1 cellular context compared by ENCODE assay signal in the genomic region with DNA sequence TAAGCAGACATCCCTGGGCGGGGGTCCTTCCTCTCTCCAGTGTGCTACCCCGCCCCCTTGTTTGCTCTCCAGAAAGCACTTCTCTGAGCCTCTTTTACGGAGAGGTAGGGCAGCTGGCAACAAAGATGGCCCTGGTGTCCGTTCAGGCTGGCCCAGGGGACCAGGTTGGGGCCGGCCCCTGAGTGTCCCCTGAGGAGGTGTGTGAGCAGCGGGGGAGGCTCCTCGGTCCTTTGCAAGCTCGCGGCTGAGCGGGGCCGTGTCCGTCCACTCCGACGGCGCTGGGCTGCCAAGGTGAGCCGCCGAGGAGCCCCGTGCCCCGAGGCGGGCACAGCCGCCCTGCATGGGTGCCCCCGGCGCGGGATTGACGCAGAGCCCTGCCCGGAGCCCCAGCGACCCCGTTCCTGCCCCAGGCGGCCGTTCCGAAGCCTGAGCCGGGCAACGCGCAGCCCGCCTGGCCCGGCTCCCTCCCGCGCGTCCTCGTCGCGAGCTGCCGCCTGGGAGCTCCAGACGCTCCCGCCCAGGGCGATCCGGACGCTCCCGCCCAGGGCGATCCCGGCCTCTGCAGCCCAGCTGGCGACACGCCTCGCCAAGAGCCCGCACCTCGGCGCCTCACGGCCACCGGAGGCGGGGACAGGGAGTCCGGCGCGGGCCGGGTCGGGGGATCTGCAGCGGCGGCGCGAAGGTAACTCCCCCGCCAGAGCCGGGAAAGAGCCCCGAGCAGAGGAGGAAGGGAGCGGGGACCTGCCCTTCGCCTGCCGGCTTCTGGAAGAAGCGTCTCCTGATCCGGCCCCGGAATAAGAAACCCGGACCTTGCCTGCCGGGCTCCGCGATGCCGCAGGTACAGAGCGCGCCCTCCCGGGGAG.
TF ChIP-seq lines count a peak whose summit lies in the region.

A gene (plus strand): TSS at position 569 of the 863 bp plus-strand sequence. CDS start 2,243 bp downstream, outside the sequence.

TF ChIP-seq in HepG2, 621 proteins besides CTCF, POLR2A, EP300 and RAD21 (continued from another document):
- TF ChIP-seq, protein P1, sequence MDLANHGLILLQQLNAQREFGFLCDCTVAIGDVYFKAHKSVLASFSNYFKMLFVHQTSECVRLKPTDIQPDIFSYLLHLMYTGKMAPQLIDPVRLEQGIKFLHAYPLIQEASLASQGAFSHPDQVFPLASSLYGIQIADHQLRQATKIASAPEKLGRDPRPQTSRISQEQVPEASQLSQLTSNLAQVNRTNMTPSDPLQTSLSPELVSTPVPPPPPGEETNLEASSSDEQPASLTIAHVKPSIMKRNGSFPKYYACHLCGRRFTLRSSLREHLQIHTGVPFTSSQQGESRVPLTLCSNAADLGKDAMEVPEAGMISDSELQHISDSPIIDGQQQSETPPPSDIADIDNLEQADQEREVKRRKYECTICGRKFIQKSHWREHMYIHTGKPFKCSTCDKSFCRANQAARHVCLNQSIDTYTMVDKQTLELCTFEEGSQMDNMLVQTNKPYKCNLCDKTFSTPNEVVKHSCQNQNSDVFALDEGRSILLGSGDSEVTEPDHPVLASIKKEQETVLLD (CRISPR knock-in tag; IDR thresholded peaks at IDR 0.05; ENCODE audit: low read depth): no peak
- TF ChIP-seq NFE2 (CRISPR knock-in tag; IDR thresholded peaks at IDR 0.05): no peak
- no peak for TF ChIP-seq ZNF446 (CRISPR knock-in tag; IDR thresholded peaks at IDR 0.05)
- TF ChIP-seq, protein P2, sequence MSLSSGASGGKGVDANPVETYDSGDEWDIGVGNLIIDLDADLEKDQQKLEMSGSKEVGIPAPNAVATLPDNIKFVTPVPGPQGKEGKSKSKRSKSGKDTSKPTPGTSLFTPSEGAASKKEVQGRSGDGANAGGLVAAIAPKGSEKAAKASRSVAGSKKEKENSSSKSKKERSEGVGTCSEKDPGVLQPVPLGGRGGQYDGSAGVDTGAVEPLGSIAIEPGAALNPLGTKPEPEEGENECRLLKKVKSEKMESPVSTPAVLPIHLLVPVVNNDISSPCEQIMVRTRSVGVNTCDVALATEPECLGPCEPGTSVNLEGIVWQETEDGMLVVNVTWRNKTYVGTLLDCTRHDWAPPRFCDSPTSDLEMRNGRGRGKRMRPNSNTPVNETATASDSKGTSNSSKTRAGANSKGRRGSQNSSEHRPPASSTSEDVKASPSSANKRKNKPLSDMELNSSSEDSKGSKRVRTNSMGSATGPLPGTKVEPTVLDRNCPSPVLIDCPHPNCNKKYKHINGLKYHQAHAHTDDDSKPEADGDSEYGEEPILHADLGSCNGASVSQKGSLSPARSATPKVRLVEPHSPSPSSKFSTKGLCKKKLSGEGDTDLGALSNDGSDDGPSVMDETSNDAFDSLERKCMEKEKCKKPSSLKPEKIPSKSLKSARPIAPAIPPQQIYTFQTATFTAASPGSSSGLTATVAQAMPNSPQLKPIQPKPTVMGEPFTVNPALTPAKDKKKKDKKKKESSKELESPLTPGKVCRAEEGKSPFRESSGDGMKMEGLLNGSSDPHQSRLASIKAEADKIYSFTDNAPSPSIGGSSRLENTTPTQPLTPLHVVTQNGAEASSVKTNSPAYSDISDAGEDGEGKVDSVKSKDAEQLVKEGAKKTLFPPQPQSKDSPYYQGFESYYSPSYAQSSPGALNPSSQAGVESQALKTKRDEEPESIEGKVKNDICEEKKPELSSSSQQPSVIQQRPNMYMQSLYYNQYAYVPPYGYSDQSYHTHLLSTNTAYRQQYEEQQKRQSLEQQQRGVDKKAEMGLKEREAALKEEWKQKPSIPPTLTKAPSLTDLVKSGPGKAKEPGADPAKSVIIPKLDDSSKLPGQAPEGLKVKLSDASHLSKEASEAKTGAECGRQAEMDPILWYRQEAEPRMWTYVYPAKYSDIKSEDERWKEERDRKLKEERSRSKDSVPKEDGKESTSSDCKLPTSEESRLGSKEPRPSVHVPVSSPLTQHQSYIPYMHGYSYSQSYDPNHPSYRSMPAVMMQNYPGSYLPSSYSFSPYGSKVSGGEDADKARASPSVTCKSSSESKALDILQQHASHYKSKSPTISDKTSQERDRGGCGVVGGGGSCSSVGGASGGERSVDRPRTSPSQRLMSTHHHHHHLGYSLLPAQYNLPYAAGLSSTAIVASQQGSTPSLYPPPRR (CRISPR knock-in tag; IDR thresholded peaks at IDR 0.05; ENCODE audit: borderline replicate concordance): 0 out of 2 replicates have a peak, but pooled peaks have one; percentile 30
- TF ChIP-seq, protein P3, sequence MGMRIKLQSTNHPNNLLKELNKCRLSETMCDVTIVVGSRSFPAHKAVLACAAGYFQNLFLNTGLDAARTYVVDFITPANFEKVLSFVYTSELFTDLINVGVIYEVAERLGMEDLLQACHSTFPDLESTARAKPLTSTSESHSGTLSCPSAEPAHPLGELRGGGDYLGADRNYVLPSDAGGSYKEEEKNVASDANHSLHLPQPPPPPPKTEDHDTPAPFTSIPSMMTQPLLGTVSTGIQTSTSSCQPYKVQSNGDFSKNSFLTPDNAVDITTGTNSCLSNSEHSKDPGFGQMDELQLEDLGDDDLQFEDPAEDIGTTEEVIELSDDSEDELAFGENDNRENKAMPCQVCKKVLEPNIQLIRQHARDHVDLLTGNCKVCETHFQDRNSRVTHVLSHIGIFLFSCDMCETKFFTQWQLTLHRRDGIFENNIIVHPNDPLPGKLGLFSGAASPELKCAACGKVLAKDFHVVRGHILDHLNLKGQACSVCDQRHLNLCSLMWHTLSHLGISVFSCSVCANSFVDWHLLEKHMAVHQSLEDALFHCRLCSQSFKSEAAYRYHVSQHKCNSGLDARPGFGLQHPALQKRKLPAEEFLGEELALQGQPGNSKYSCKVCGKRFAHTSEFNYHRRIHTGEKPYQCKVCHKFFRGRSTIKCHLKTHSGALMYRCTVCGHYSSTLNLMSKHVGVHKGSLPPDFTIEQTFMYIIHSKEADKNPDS (CRISPR knock-in tag; IDR thresholded peaks at IDR 0.05): no peak
- TF ChIP-seq ZNF30 (CRISPR knock-in tag; IDR thresholded peaks at IDR 0.05): no peak
- no peak for TF ChIP-seq NFATC3 (CRISPR knock-in tag; IDR thresholded peaks at IDR 0.05)
- TF ChIP-seq RAD51 (IDR thresholded peaks at IDR 0.05; ENCODE audit: borderline replicate concordance): no peak
- peak; percentile 52; the same call in 1 of the 2 replicates for TF ChIP-seq ZNF430 (CRISPR knock-in tag; IDR thresholded peaks at IDR 0.05)
- TF ChIP-seq, protein P4, sequence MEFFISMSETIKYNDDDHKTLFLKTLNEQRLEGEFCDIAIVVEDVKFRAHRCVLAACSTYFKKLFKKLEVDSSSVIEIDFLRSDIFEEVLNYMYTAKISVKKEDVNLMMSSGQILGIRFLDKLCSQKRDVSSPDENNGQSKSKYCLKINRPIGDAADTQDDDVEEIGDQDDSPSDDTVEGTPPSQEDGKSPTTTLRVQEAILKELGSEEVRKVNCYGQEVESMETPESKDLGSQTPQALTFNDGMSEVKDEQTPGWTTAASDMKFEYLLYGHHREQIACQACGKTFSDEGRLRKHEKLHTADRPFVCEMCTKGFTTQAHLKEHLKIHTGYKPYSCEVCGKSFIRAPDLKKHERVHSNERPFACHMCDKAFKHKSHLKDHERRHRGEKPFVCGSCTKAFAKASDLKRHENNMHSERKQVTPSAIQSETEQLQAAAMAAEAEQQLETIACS (CRISPR knock-in tag; IDR thresholded peaks at IDR 0.05): 0 out of 2 replicates have a peak, but pooled peaks have one; percentile 22
- TF ChIP-seq ZNF251 (CRISPR knock-in tag; IDR thresholded peaks at IDR 0.05): no peak
- TF ChIP-seq PHF21A (CRISPR knock-in tag; IDR thresholded peaks at IDR 0.05): no peak
- TF ChIP-seq FOXM1 (CRISPR knock-in tag; IDR thresholded peaks at IDR 0.05): no peak
- no peak for TF ChIP-seq HOXA3 (CRISPR knock-in tag; IDR thresholded peaks at IDR 0.05)
- TF ChIP-seq SRF (IDR thresholded peaks at IDR 0.05; ENCODE audit: low read depth, low read length): no peak
- no peak for TF ChIP-seq ZNF260 (CRISPR knock-in tag; IDR thresholded peaks at IDR 0.05; ENCODE audit: borderline replicate concordance, low read depth)
- TF ChIP-seq ZNF33A (CRISPR knock-in tag; IDR thresholded peaks at IDR 0.05; ENCODE audit: borderline replicate concordance): no peak
- TF ChIP-seq, protein P5, sequence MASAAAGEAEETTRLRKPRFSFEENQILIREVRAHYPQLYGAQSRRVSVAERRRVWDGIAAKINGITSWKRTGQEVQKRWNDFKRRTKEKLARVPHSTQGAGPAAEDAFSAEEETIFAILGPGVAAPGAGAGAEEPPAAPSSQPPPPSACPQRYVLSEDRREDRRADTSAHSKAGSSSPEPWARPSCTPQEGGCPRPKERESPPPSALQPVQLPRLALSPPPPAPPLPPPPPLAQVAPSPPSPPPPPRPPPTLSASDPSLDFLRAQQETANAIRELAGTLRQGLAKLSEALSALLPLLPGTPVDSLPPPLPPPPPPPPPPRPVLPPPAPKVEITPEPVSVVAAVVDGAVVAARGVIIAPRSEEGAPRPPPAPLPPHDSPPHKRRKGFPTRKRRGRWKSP (CRISPR knock-in tag; IDR thresholded peaks at IDR 0.05): no peak
- no peak for TF ChIP-seq NFKBIZ (CRISPR knock-in tag; IDR thresholded peaks at IDR 0.05)
- TF ChIP-seq CEBPB (IDR thresholded peaks at IDR 0.05; ENCODE audit: borderline replicate concordance, low read depth, low read length): no peak
- TF ChIP-seq, protein P6, sequence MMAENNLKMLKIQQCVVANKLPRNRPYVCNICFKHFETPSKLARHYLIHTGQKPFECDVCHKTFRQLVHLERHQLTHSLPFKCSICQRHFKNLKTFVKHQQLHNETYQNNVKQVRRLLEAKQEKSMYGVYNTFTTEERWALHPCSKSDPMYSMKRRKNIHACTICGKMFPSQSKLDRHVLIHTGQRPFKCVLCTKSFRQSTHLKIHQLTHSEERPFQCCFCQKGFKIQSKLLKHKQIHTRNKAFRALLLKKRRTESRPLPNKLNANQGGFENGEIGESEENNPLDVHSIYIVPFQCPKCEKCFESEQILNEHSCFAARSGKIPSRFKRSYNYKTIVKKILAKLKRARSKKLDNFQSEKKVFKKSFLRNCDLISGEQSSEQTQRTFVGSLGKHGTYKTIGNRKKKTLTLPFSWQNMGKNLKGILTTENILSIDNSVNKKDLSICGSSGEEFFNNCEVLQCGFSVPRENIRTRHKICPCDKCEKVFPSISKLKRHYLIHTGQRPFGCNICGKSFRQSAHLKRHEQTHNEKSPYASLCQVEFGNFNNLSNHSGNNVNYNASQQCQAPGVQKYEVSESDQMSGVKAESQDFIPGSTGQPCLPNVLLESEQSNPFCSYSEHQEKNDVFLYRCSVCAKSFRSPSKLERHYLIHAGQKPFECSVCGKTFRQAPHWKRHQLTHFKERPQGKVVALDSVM (CRISPR knock-in tag; IDR thresholded peaks at IDR 0.05): no peak
- TF ChIP-seq ZNF326 (CRISPR knock-in tag; IDR thresholded peaks at IDR 0.05; ENCODE audit: borderline replicate concordance): no peak
- peak; percentile 72 for TF ChIP-seq ZNF556 (CRISPR knock-in tag; IDR thresholded peaks at IDR 0.05; ENCODE audit: borderline replicate concordance)
- TF ChIP-seq SMC3 (IDR thresholded peaks at IDR 0.05; ENCODE audit: low read length): no peak
- TF ChIP-seq IRX3 (CRISPR knock-in tag; IDR thresholded peaks at IDR 0.05; ENCODE audit: borderline replicate concordance, low read depth): 0 out of 2 replicates have a peak, but pooled peaks have one; percentile 51
- TF ChIP-seq, protein P7, sequence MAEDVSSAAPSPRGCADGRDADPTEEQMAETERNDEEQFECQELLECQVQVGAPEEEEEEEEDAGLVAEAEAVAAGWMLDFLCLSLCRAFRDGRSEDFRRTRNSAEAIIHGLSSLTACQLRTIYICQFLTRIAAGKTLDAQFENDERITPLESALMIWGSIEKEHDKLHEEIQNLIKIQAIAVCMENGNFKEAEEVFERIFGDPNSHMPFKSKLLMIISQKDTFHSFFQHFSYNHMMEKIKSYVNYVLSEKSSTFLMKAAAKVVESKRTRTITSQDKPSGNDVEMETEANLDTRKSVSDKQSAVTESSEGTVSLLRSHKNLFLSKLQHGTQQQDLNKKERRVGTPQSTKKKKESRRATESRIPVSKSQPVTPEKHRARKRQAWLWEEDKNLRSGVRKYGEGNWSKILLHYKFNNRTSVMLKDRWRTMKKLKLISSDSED (CRISPR knock-in tag; IDR thresholded peaks at IDR 0.05): no peak
- TF ChIP-seq HOXA7 (CRISPR knock-in tag; IDR thresholded peaks at IDR 0.05): no peak
- TF ChIP-seq ZNF432 (CRISPR knock-in tag; IDR thresholded peaks at IDR 0.05; ENCODE audit: borderline replicate concordance): no peak
- TF ChIP-seq ZNF143 (CRISPR knock-in tag; IDR thresholded peaks at IDR 0.05): no peak
- no peak for TF ChIP-seq RXRA (CRISPR knock-in tag; IDR thresholded peaks at IDR 0.05)
- no peak for TF ChIP-seq ZSCAN9 (CRISPR knock-in tag; IDR thresholded peaks at IDR 0.05; ENCODE audit: borderline replicate concordance)
